8 cellular contexts compared by ENCODE assay signal in genomic region chr7:38215734-38216670, GRCh38. TPM values are rescaled to one million over a fixed set of nuclear protein-coding genes. Genes with fewer than 3 reads are reported as not detected.
A peak's percentile ranks its signal among the peaks of the same experiment; 100 is the strongest.
DNase-seq lines count a peak whose midpoint lies in the region; ATAC-seq, FAIRE-seq and TF ChIP-seq lines count a peak whose summit lies in the region.

No MANE protein-coding gene starts in this region.

- H3K4me3 ChIP-seq in CD8-positive, alpha-beta T cell (ENCODE audit: low read depth, low read length), result no peak overlapping the region
- no peak overlapping the region for H3K4me3 ChIP-seq in H1 (ENCODE audit: extremely low read depth in 1 of 4, insufficient read depth in 2 of 4, low read depth in 3 of 4, low read length in 4 of 4)

- H3K4ac ChIP-seq in H1 (replicated peaks; ENCODE audit: insufficient read length, low read depth, low read length), result no peak overlapping the region

- intact Hi-C loops in CD8-positive, alpha-beta T cell (cut with DNase I, micrococcal nuclease), result loop anchor here (1.0 to 2.0 kb wide), 10 partner anchors 17 to 158 kb away; partner anchors contain the start of gene STARD3NL (in 1 of the 2)

- CTCF ChIA-PET in CD8-positive, alpha-beta T cell (lab: Charles Lee), result interaction anchor here (0.8 to 10.3 kb wide), 46 partner anchors 9 to 195 kb away, joined by 3 to 338 read pairs (median 8); partner anchors contain the start of genes STARD3NL and TARP
- CTCF ChIA-PET in activated CD4-positive, alpha-beta memory T cell treated with anti-CD3 and anti-CD28 coated beads, Interleukin-2, amount 10 ng/mL, durations not matched to agents 7 days and 5 days (lab: Charles Lee), result interaction anchor here (0.6 to 10.3 kb wide), 51 partner anchors 8 to 1852 kb away, joined by 3 to 314 read pairs (median 5); partner anchors contain the start of gene STARD3NL
- CTCF ChIA-PET in H1 (lab: Charles Lee; ENCODE audit: partially characterized antibody), result interaction anchor here (0.7 to 5.9 kb wide), 64 partner anchors 9 to 1056 kb away, joined by 3 to 68 read pairs (median 5); partner anchors contain the start of genes EPDR1, SFRP4 and STARD3NL

- no peaks in the 10 kb centered on the region for H3K9me3 ChIP-seq in CD8-positive, alpha-beta T cell (ENCODE audit: low read length)
- H3K9me3 ChIP-seq in H1 (ENCODE audit: insufficient read depth in 2 of 2, low read depth in 1 of 2, low read length in 1 of 2), result no peaks in the 10 kb centered on the region

- H2BK12ac ChIP-seq in H1 (ENCODE audit: low read depth, low read length), result no peak overlapping the region

- H2BK20ac ChIP-seq in H1 (ENCODE audit: low read length), result no peak overlapping the region

- POLR2A ChIA-PET in CD8-positive, alpha-beta T cell (lab: Charles Lee), result interaction anchor here (0.6 to 3.5 kb wide), 10 partner anchors 17 to 1414 kb away, joined by 3 to 24 read pairs (median 4); no protein-coding TSS in a partner anchor
- POLR2A ChIA-PET in activated CD4-positive, alpha-beta memory T cell treated with anti-CD3 and anti-CD28 coated beads, Interleukin-2, amount 10 ng/mL, durations not matched to agents 7 days and 5 days (lab: Charles Lee), result interaction anchor here (0.7 to 1.9 kb wide), 13 partner anchors 17 to 158 kb away, joined by 3 to 17 read pairs (median 4); no protein-coding TSS in a partner anchor
- POLR2A ChIA-PET in H1 (lab: Charles Lee; ENCODE audit: partially characterized antibody), result interaction anchor here (0.8 kb wide), 1 partner anchor 36 kb away, joined by 4 read pairs; no protein-coding TSS in a partner anchor

- H3K9me3 Mint-ChIP-seq in CD8-positive, alpha-beta T cell, result no peaks in the 10 kb centered on the region
- H3K9me3 Mint-ChIP-seq in activated CD4-positive, alpha-beta memory T cell treated with anti-CD3 and anti-CD28 coated beads, Interleukin-2, amount 10 ng/mL, durations not matched to agents 7 days and 5 days, result no peaks in the 10 kb centered on the region
- no peaks in the 10 kb centered on the region for H3K9me3 Mint-ChIP-seq in mesothelial cell of epicardium

- TF ChIP-seq CTCF in CD8-positive, alpha-beta T cell (IDR thresholded peaks at IDR 0.05), result peak; percentile 97
- TF ChIP-seq CTCF in H1 (IDR thresholded peaks at IDR 0.05; ENCODE audit: control extremely low read depth in 1 of 3, insufficient read depth in 1 of 3, low read depth in 1 of 3, low read length in 3 of 3) (peak; percentile 92 to 97 (median 93)), mesothelial cell of epicardium (IDR thresholded peaks at IDR 0.05; ENCODE audit: unreplicated experiment) (peak; percentile 92)

- peak overlapping the region; percentile 19 for H3K4me3 Mint-ChIP-seq in CD8-positive, alpha-beta T cell
- no peak overlapping the region for H3K4me3 Mint-ChIP-seq in activated CD4-positive, alpha-beta memory T cell treated with anti-CD3 and anti-CD28 coated beads, Interleukin-2, amount 10 ng/mL, durations not matched to agents 7 days and 5 days
- no peak overlapping the region for H3K4me3 Mint-ChIP-seq in mesothelial cell of epicardium

- H3K23me2 ChIP-seq in H1 (ENCODE audit: low read depth, low read length), result peaks cover 1% of the 10 kb centered on the region; the same call in 1 of the 2 replicates

- TF ChIP-seq POLR2A in H1 (IDR thresholded peaks at IDR 0.05; ENCODE audit: control extremely low read depth in 1 of 2, low read depth in 2 of 2, low read length in 2 of 2), result no peak

- WGBS in H1 (ENCODE audit: extremely low coverage in 1 of 2, insufficient coverage in 1 of 2, insufficient read length in 1 of 2, insufficient replicate concordance in 2 of 2, low coverage in 1 of 2, low lambda C conversion rate in 2 of 2, missing lambda C conversion rate in 1 of 2), 2 experiments, result 51% methylated on average over 5 of the region's 5 CpGs; no CpG with 5 or more reads in 1 of the 2 experiments

- no peak overlapping the region for H4K91ac ChIP-seq in H1 (replicated peaks; ENCODE audit: insufficient read length, low read length)

- FAIRE-seq in H1 (lab: Jason Lieb, UNC), result peak; percentile 87

- no peak overlapping the region for H2AK5ac ChIP-seq in H1 (ENCODE audit: low read depth, low read length)

- peak; percentile 55 to 85 (median 75) for DNase-seq in CD8-positive, alpha-beta T cell
- DNase-seq in NCI-H748 treated with DMSO at 0.1 percent for 48 hours (lab: John Stamatoyannopoulos, UW) (peak; percentile 44), H1 (ENCODE audit: low read depth in 1 of 2, low spot score in 2 of 2) (peak; percentile 47 to 82), mesothelial cell of epicardium (ENCODE audit: low spot score in 2 of 2, unreplicated experiment in 2 of 2) (peak; percentile 42 to 79)
- DNase-seq in activated CD4-positive, alpha-beta memory T cell treated with anti-CD3 and anti-CD28 coated beads, Interleukin-2, amount 10 ng/mL, durations not matched to agents 7 days and 5 days, result peak; percentile 84
- peak; percentile 51 to 58 for DNase-seq in stimulated activated CD8-positive, alpha-beta memory T cell treated with anti-CD3 and anti-CD28 coated beads, Interleukin-2, amount 100 ng/mL, for 48 hours (ENCODE audit: low read depth in 2 of 2)

- H2BK15ac ChIP-seq in H1 (ENCODE audit: low read length), result no peak overlapping the region

- H3K14ac ChIP-seq in H1 (ENCODE audit: insufficient read length), result no peak overlapping the region

- peak; percentile 82 to 89 for TF ChIP-seq RAD21 in H1 (IDR thresholded peaks at IDR 0.05 in 1 of 2, conservative IDR thresholded peaks at IDR 0.05 in 1 of 2; ENCODE audit: low read depth in 2 of 2, low read length in 2 of 2)

- peak overlapping the region; percentile 37 for H3K56ac ChIP-seq in H1 (replicated peaks; ENCODE audit: insufficient read length, low read depth, low read length)

- H3K27ac ChIP-seq in CD8-positive, alpha-beta T cell (ENCODE audit: low read depth, low read length), result no peak overlapping the region
- no peak overlapping the region for H3K27ac ChIP-seq in H1 (ENCODE audit: low read depth, low read length)

- peaks cover 47% of the 10 kb centered on the region for H3K4me1 Mint-ChIP-seq in CD8-positive, alpha-beta T cell (ENCODE audit: low read depth)
- H3K4me1 Mint-ChIP-seq in activated CD4-positive, alpha-beta memory T cell treated with anti-CD3 and anti-CD28 coated beads, Interleukin-2, amount 10 ng/mL, durations not matched to agents 7 days and 5 days, result peaks cover 49% of the 10 kb centered on the region
- peaks cover 11% of the 10 kb centered on the region for H3K4me1 Mint-ChIP-seq in mesothelial cell of epicardium

- no peak overlapping the region for H3K23ac ChIP-seq in H1 (ENCODE audit: insufficient read length)

- H2BK5ac ChIP-seq in H1 (ENCODE audit: low read depth, low read length), result no peak overlapping the region

- peak overlapping the region; percentile 93 for H3K27ac Mint-ChIP-seq in CD8-positive, alpha-beta T cell
- H3K27ac Mint-ChIP-seq in activated CD4-positive, alpha-beta memory T cell treated with anti-CD3 and anti-CD28 coated beads, Interleukin-2, amount 10 ng/mL, durations not matched to agents 7 days and 5 days, result no peak overlapping the region
- H3K27ac Mint-ChIP-seq in mesothelial cell of epicardium, result peak overlapping the region; percentile 78

- H3K9ac ChIP-seq in H1 (replicated peaks in 1 of 4; ENCODE audit: extremely low read depth in 1 of 4, low read depth in 3 of 4, low read length in 3 of 4), result no peak overlapping the region

- no peaks in the 10 kb centered on the region for H3K27me3 ChIP-seq in CD8-positive, alpha-beta T cell (ENCODE audit: insufficient read depth, low read length)
- H3K27me3 ChIP-seq in H1 (replicated peaks in 1 of 4; ENCODE audit: control insufficient read depth in 3 of 4, extremely low read depth in 1 of 4, insufficient read depth in 3 of 4, low read length in 3 of 4), result no peaks in the 10 kb centered on the region

- no peak for TF ChIP-seq EP300 in H1 (IDR thresholded peaks at IDR 0.05; ENCODE audit: borderline replicate concordance in 1 of 2, low read depth in 2 of 2, low read length in 2 of 2)

- H3K18ac ChIP-seq in H1 (ENCODE audit: extremely low read depth, low read length), result no peak overlapping the region

- H4K8ac ChIP-seq in H1 (ENCODE audit: extremely low read depth, insufficient read depth, low read length), result no peak overlapping the region

- H3K36me3 Mint-ChIP-seq in CD8-positive, alpha-beta T cell, result peaks cover 54% of the 10 kb centered on the region
- H3K36me3 Mint-ChIP-seq in activated CD4-positive, alpha-beta memory T cell treated with anti-CD3 and anti-CD28 coated beads, Interleukin-2, amount 10 ng/mL, durations not matched to agents 7 days and 5 days (ENCODE audit: low read depth), result peaks cover 32% of the 10 kb centered on the region
- H3K36me3 Mint-ChIP-seq in mesothelial cell of epicardium, result peaks cover 21% of the 10 kb centered on the region

- H3K27me3 Mint-ChIP-seq in CD8-positive, alpha-beta T cell (ENCODE audit: low read depth), result no peaks in the 10 kb centered on the region
- no peaks in the 10 kb centered on the region for H3K27me3 Mint-ChIP-seq in activated CD4-positive, alpha-beta memory T cell treated with anti-CD3 and anti-CD28 coated beads, Interleukin-2, amount 10 ng/mL, durations not matched to agents 7 days and 5 days
- no peaks in the 10 kb centered on the region for H3K27me3 Mint-ChIP-seq in mesothelial cell of epicardium (ENCODE audit: low read depth)

- no peaks in the 10 kb centered on the region for H3K79me1 ChIP-seq in H1 (ENCODE audit: low read depth, low read length)

- H2AFZ ChIP-seq in H1 (ENCODE audit: low read length), result no peak overlapping the region

- H2BK120ac ChIP-seq in H1 (replicated peaks; ENCODE audit: low read depth, low read length), result no peak overlapping the region

- H4K20me1 ChIP-seq in H1 (replicated peaks in 1 of 2; ENCODE audit: control insufficient read depth in 1 of 2, insufficient read depth in 2 of 2, low read length in 2 of 2), result no peaks in the 10 kb centered on the region

- peaks cover 21% of the 10 kb centered on the region for H3K4me1 ChIP-seq in CD8-positive, alpha-beta T cell (ENCODE audit: insufficient read depth, low read length)
- peaks cover 0 to 9% (median 6%) of the 10 kb centered on the region in 4 experiments; a peak in 4 of 7 replicates for H3K4me1 ChIP-seq in H1 (replicated peaks in 1 of 4; ENCODE audit: control insufficient read depth in 3 of 4, insufficient read depth in 4 of 4, low read length in 3 of 4)

- no peak overlapping the region for H4K5ac ChIP-seq in H1 (ENCODE audit: insufficient read length, low read depth, low read length)

- H3K36me3 ChIP-seq in CD8-positive, alpha-beta T cell (ENCODE audit: insufficient read depth, low read length), result peaks cover 5% of the 10 kb centered on the region
- peaks cover 0 to 24% (median 19%) of the 10 kb centered on the region in 4 experiments; a peak in 6 of 8 replicates for H3K36me3 ChIP-seq in H1 (ENCODE audit: control insufficient read depth in 2 of 4, insufficient read depth in 4 of 4, low read length in 3 of 4)

- ATAC-seq in CD8-positive, alpha-beta T cell, result peak; percentile 80
- ATAC-seq in GM19452 (IDR thresholded peaks at IDR 0.05; ENCODE audit: unreplicated experiment), result peak; percentile 88
- peak; percentile 94 for ATAC-seq in HG03520 (IDR thresholded peaks at IDR 0.05; ENCODE audit: unreplicated experiment)

- no peak overlapping the region for H3K4me2 ChIP-seq in H1 (ENCODE audit: insufficient read depth in 1 of 2, low read depth in 2 of 2, low read length in 2 of 2)

- no peaks in the 10 kb centered on the region for H3K79me2 ChIP-seq in H1 (ENCODE audit: control insufficient read depth in 1 of 2, insufficient read depth in 2 of 2, low read length in 2 of 2)

RNA-seq across cellular contexts. Expression of gene STARD3NL, which starts 38.0 kb away (rescaled TPM):
- 10 to 100 TPM; 22.4 to 22.7 TPM for total RNA-seq in CD8-positive, alpha-beta T cell
- total RNA-seq in activated CD4-positive, alpha-beta memory T cell treated with anti-CD3 and anti-CD28 coated beads, Interleukin-2, amount 10 ng/mL, durations not matched to agents 7 days and 5 days, result 10 to 100 TPM; 24.4 to 28.9 TPM
- total RNA-seq in H1 (2021; fragmentation: NEBNext Ultra II Directional; extraction: Animal tissue kit (Norgen Biotek cat#: 25700)), result 33.1 and 40.5 TPM in 2 replicates
- polyA plus RNA-seq in H1 (2011; rRNA removed), result 15.6 and 27.1 TPM in 2 replicates
- polyA plus RNA-seq in H1 (2011; cell fraction: cytosol; rRNA removed), result 30.4 TPM
- 14.7 TPM for polyA plus RNA-seq in H1 (2011; cell fraction: nucleus; rRNA removed)
- polyA plus RNA-seq in H1 (2012, experiment 1 of 2), result 23.2 to 35.8 TPM (median 27.3 TPM) in 4 replicates
- 21.3 TPM for polyA plus RNA-seq in H1 (2012, experiment 2 of 2)
- 31.2 TPM for polyA plus RNA-seq in H1 (2013, experiment 1 of 2)
- polyA plus RNA-seq in H1 (2013, experiment 2 of 2), result 35.3 TPM
- polyA minus RNA-seq in H1 (2011; rRNA and poly(A)+ RNA removed), result 21.4 and 22.2 TPM in 2 replicates
- polyA minus RNA-seq in H1 (2011; cell fraction: cytosol; rRNA and poly(A)+ RNA removed), result 14.2 TPM
- polyA minus RNA-seq in H1 (2011; cell fraction: nucleus; rRNA and poly(A)+ RNA removed), result 18.4 TPM
- 36.5 to 36.9 TPM (median 36.8 TPM) in 3 replicates for total RNA-seq in mesothelial cell of epicardium
